Comparison of ENCODE assay signal across 32 cellular contexts in the genomic region with DNA sequence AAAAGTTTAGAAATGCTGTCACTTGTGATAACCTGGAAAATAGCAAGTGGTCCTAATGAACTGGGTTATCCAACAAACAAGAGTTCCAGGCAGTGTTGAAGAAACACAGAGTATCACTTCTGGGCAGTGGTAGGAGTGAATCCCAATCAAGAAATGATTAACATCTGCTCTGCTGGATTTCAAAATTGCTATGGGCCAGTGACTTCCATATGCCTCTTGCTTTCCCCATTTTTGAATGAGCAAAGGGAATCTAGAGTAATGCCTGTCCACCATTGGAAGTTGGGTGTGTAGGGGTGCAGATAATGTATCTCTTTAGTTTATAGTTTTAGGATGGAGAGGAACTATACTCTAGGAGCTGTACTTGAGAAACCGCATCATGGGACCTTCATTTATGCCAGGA.
"Had no signal": no experiment of that assay in that cellular context is flagged by ENCODE, and none has a peak within 500 bp of the region (broad histone marks: within the 10 kb centered on the region; RNA-seq: fewer than 3 reads in every experiment).

No MANE protein-coding gene starts in this region.

- H3K4me3 ChIP-seq: ascending aorta, cardiac muscle cell, colonic mucosa had no signal

- ATAC-seq: activated CD8-positive, alpha-beta T cell treated with anti-CD3 and anti-CD28 coated beads for 36 hours; activated naive CD4-positive, alpha-beta T cell treated with anti-CD3 and anti-CD28 coated beads, Interleukin-2, amount 50 U/mL, for 72 hours; activated T-cell treated with anti-CD3 and anti-CD28 coated beads, Interleukin-2, amount 50 U/mL, for 4 hours; activated T-cell treated with anti-CD3 and anti-CD28 coated beads, Interleukin-2, amount 50 U/mL, for 72 hours; activated T-helper 17 cell treated with anti-CD3 and anti-CD28 coated beads, Interleukin-2, amount 50 U/mL, for 72 hours had no signal

- H3K27ac ChIP-seq: ascending aorta, cardiac muscle cell, colonic mucosa, VCaP had no signal

- H3K9me3 ChIP-seq: colonic mucosa had no signal

- H3K27me3 ChIP-seq: ascending aorta, colonic mucosa had no signal

- DNase-seq: activated B cell treated with CpG ODN at 0.5 μM for 24 hours; activated CD4-positive, alpha-beta memory T cell treated with anti-CD3 and anti-CD28 coated beads for 36 hours; activated CD4-positive, alpha-beta T cell treated with anti-CD3 and anti-CD28 coated beads for 4 hours; activated CD4-positive, alpha-beta T cell treated with anti-CD3 and anti-CD28 coated beads, Interleukin-2, amount 50 U/mL, for 1 hour; activated CD4-positive, alpha-beta T cell treated with anti-CD3 and anti-CD28 coated beads, Interleukin-2, amount 50 U/mL, for 4 hours; activated CD4-positive, CD25-positive, alpha-beta regulatory T cell treated with anti-CD3 and anti-CD28 coated beads, Interleukin-2, amount 50 U/mL, for 72 hours; activated CD8-positive, alpha-beta memory T cell treated with anti-CD3 and anti-CD28 coated beads, Interleukin-2, amount 50 U/mL, for 4 hours; activated CD8-positive, alpha-beta T cell treated with anti-CD3 and anti-CD28 coated beads for 36 hours; activated effector memory CD4-positive, alpha-beta T cell treated with anti-CD3 and anti-CD28 coated beads, Interleukin-2, amount 50 U/mL, for 16 hours; activated gamma-delta T cell treated with Interleukin-2 at 50 U/mL for 16 hours; activated naive CD4-positive, alpha-beta T cell; activated naive CD4-positive, alpha-beta T cell treated with anti-CD3 and anti-CD28 coated beads for 36 hours; activated naive CD4-positive, alpha-beta T cell treated with anti-CD3 and anti-CD28 coated beads, Interleukin-2, amount 50 U/mL, for 16 hours; activated naive CD8-positive, alpha-beta T cell treated with anti-CD3 and anti-CD28 coated beads for 36 hours; activated T-cell treated with anti-CD3 and anti-CD28 coated beads for 4 hours; activated T-cell treated with anti-CD3 and anti-CD28 coated beads, Interleukin-2, amount 50 U/mL, for 1 hour; activated T-cell treated with anti-CD3 and anti-CD28 coated beads, Interleukin-2, amount 50 U/mL, for 4 hours; activated T-cell treated with anti-CD3 and anti-CD28 coated beads, Interleukin-2, amount 50 U/mL, for 72 hours; amygdala; anterior cingulate cortex; caudate nucleus; cerebellar nuclear complex; colonic mucosa; T-helper 2 cell; T-helper 9 cell had no signal

- H3K4me1 ChIP-seq: ascending aorta, colonic mucosa had no signal

- H3K36me3 ChIP-seq: ascending aorta, cardiac muscle cell, colonic mucosa had no signal

- FAIRE-seq: bronchial epithelial cell, TTC549 had no signal
